17 cellular contexts compared by ENCODE assay signal in the genomic region with DNA sequence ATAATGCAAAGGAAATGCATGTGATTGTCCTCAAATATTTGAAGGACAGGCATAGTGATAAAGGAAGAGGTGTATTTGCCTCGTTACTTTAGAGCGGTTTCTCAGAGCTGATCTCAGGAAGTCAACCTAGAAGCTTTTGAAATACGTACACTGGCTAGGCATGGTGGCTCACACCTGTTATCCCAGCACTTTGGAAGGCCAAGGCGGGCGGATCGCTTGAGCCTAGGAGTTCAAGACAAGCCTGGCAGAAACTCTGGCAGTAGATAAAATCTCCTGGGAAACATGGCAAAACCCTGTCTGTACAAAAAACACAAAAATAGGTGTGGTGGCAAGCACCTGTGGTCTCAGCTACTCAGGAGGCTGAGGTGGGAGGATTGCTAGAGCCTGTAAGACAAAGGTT. TPM values are rescaled to one million over a fixed set of nuclear protein-coding genes. Genes with fewer than 3 reads are reported as not detected.
DNase-seq lines count a peak whose midpoint lies in the region; ATAC-seq and TF ChIP-seq lines count a peak whose summit lies in the region.
"Had no signal": no experiment of that assay in that cellular context is flagged by ENCODE, and none has a peak within 500 bp of the region (broad histone marks: within the 10 kb centered on the region; RNA-seq: fewer than 3 reads in every experiment).

No MANE protein-coding gene starts in this region.

- H3K36me3 Mint-ChIP-seq in endodermal cell (ENCODE audit: low read depth) (peaks cover 81% of the 10 kb centered on the region), nephron progenitor cell (ENCODE audit: low read depth) (peaks cover 47% of the 10 kb centered on the region), glutamatergic neuron (ENCODE audit: unreplicated experiment) (no peaks in the 10 kb centered on the region)

- H3K4me3 ChIP-seq in endodermal cell (ENCODE audit: low read length) (no peak overlapping the region), A673 (ENCODE audit: low read depth, low read length, poor library complexity, severe bottlenecking) (no peak overlapping the region)
- H3K4me3 ChIP-seq: A549, GM12878, GM23248 had no signal

- WGBS in endodermal cell (ENCODE audit: insufficient coverage in 1 of 2, insufficient read length in 1 of 2), 2 experiments, result 93 to 97% methylated on average over 5 to 6 of the region's 6 CpGs

- no peak overlapping the region for H3K9ac ChIP-seq in endodermal cell (ENCODE audit: extremely low read depth, low read length, poor library complexity, severe bottlenecking)
- H3K9ac ChIP-seq: GM23248 had no signal

- no peak for ATAC-seq in Right ventricle myocardium inferior
- ATAC-seq in Right ventricle myocardium superior (ENCODE audit: poor library complexity), result no peak
- ATAC-seq: A549, GM12878 had no signal

- CTCF ChIA-PET in A673 (lab: Charles Lee), result no interaction called here

- no peaks in the 10 kb centered on the region for H3K27me3 Mint-ChIP-seq in endodermal cell (ENCODE audit: insufficient read depth)
- no peaks in the 10 kb centered on the region for H3K27me3 Mint-ChIP-seq in nephron progenitor cell (ENCODE audit: low read depth, poor library complexity)
- no peaks in the 10 kb centered on the region for H3K27me3 Mint-ChIP-seq in glutamatergic neuron (ENCODE audit: unreplicated experiment)
- H3K27me3 Mint-ChIP-seq: CD4-positive, alpha-beta memory T cell had no signal

- H3K27ac Mint-ChIP-seq in endodermal cell (peak overlapping the region; percentile 3), nephron progenitor cell (peak overlapping the region; percentile 83), glutamatergic neuron (ENCODE audit: unreplicated experiment) (no peak overlapping the region)

- H3K4me1 ChIP-seq in endodermal cell (ENCODE audit: control insufficient read depth, insufficient read depth, low read length) (peaks cover 4% of the 10 kb centered on the region), A673 (ENCODE audit: insufficient read depth, low read length, poor library complexity, severe bottlenecking) (no peaks in the 10 kb centered on the region)
- H3K4me1 ChIP-seq: A549, Caco-2 had no signal

- BruUV-seq in A673 (replicated peaks; lab: Mats Ljungman, UMichigan), result no TSS peak

- H3K9me3 Mint-ChIP-seq in endodermal cell (no peaks in the 10 kb centered on the region), nephron progenitor cell (no peaks in the 10 kb centered on the region), glutamatergic neuron (ENCODE audit: unreplicated experiment) (peaks cover 1% of the 10 kb centered on the region)
- H3K9me3 Mint-ChIP-seq: CD4-positive, alpha-beta memory T cell had no signal

- TF ChIP-seq CTCF in endodermal cell (conservative IDR thresholded peaks at IDR 0.05) (no peak), nephron progenitor cell (IDR thresholded peaks at IDR 0.05) (no peak), glutamatergic neuron (IDR thresholded peaks at IDR 0.05; ENCODE audit: partially characterized antibody, unreplicated experiment) (no peak), A673 (conservative IDR thresholded peaks at IDR 0.05; ENCODE audit: low read depth, low read length) (no peak)

- DNase-seq in Right ventricle myocardium inferior (ENCODE audit: missing footprints), result peak; percentile 51
- DNase-seq in Right ventricle myocardium superior, result no peak
- DNase-seq in endodermal cell, result no peak
- DNase-seq in nephron progenitor cell, result no peak
- no peak for DNase-seq in glutamatergic neuron
- no peak for DNase-seq in A673 (ENCODE audit: low spot score)
- DNase-seq: 8988T; C1 segment of cervical spinal cord; Caco-2; CD4-positive, alpha-beta memory T cell; DMS153; DND-41; GM23248; H7; HCEC 1CT had no signal

- intact Hi-C loops in Right ventricle myocardium inferior (cut with DNase I), result no loop called here
- intact Hi-C loops in Right ventricle myocardium superior (cut with DNase I), result no loop called here
- intact Hi-C loops in A673 (cut with micrococcal nuclease; ENCODE audit: unreplicated experiment), result no loop called here

- H3K4me1 Mint-ChIP-seq in endodermal cell (peaks cover 28% of the 10 kb centered on the region), nephron progenitor cell (no peaks in the 10 kb centered on the region), glutamatergic neuron (ENCODE audit: low read depth, unreplicated experiment) (peaks cover 2% of the 10 kb centered on the region)

- POLR2A ChIA-PET in A673 (lab: Charles Lee; ENCODE audit: low non-redundant PET), result no interaction called here

- H3K27ac ChIP-seq in endodermal cell (ENCODE audit: low read depth, low read length), result no peak overlapping the region
- no peak overlapping the region for H3K27ac ChIP-seq in A673 (ENCODE audit: low read depth, low read length, poor library complexity, severe bottlenecking)
- H3K27ac ChIP-seq: A549, GM23248 had no signal

- no peaks in the 10 kb centered on the region for H3K27me3 ChIP-seq in endodermal cell (ENCODE audit: control insufficient read depth, insufficient read depth, low read length, poor library complexity, severe bottlenecking)
- no peaks in the 10 kb centered on the region for H3K27me3 ChIP-seq in A673 (replicated peaks; ENCODE audit: insufficient read depth, low read depth, low read length, poor library complexity)

- H3K4me3 Mint-ChIP-seq in endodermal cell, result no peak overlapping the region
- no peak overlapping the region for H3K4me3 Mint-ChIP-seq in nephron progenitor cell
- H3K4me3 Mint-ChIP-seq in glutamatergic neuron (ENCODE audit: unreplicated experiment), result no peak overlapping the region
- H3K4me3 Mint-ChIP-seq: CD4-positive, alpha-beta memory T cell had no signal

- peaks cover 99% of the 10 kb centered on the region for H3K36me3 ChIP-seq in endodermal cell (ENCODE audit: control insufficient read depth, insufficient read depth, low read length)
- H3K36me3 ChIP-seq in A673 (ENCODE audit: insufficient read depth, low read length, poor library complexity, severe bottlenecking), result no peaks in the 10 kb centered on the region

- H3K9me3 ChIP-seq in endodermal cell (ENCODE audit: control insufficient read depth, low read length) (no peaks in the 10 kb centered on the region), A673 (ENCODE audit: low read depth, low read length, poor library complexity, severe bottlenecking) (no peaks in the 10 kb centered on the region)
- H3K9me3 ChIP-seq: A549, Caco-2 had no signal

RNA-seq across cellular contexts. Expression of a gene that starts 24.9 kb away (rescaled TPM):
- total RNA-seq in Right ventricle myocardium inferior, result 9.2 TPM
- 10.4 TPM for total RNA-seq in Right ventricle myocardium superior
- total RNA-seq in endodermal cell, result 10 to 100 TPM; 67.1 to 85.5 TPM
- 59.2 TPM for polyA plus RNA-seq in endodermal cell (2013, experiment 1 of 2)
- 59.9 TPM for polyA plus RNA-seq in endodermal cell (2013, experiment 2 of 2)
- 74.8 TPM for total RNA-seq in glutamatergic neuron (ENCODE audit: unreplicated experiment)
- total RNA-seq in A673 (2021), result 25.3 and 27.1 TPM in 2 replicates
